Comparison of ENCODE assay signal across 15 cellular contexts in the genomic region with DNA sequence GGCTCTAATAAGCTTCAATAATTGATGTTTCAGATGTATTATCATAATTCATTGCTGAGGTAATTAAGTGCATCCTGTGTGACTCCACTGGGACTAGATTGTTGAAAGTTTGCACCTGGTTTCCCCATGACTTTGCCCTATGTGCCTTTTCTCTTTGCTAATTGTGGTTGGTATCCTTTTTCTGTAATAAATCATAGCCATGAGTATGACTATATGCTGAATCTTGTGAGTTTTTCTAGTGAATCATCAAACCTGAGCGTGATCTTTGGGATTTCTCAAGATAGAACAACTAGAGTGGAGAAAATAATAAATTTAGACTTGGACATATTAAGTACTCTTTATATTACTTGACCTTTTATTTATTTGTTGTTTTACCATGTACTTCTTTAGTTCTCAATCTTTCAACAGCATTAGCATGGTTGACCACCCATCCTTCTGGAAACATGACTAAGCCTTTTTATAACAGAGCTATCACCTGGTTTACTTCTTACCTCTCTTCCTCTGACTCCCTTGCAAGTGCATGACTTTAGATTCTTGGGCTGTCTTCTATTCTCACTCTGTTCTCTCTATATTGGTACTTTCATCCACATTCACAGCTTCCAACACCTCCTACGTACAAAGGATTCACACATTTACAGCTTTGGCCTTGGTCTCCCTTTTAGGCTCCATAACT.
DNase-seq lines count a peak whose midpoint lies in the region; ATAC-seq and TF ChIP-seq lines count a peak whose summit lies in the region.
"Had no signal": no experiment of that assay in that cellular context is flagged by ENCODE, and none has a peak within 500 bp of the region (broad histone marks: within the 10 kb centered on the region; RNA-seq: fewer than 3 reads in every experiment).

No MANE protein-coding gene starts in this region.

- no peak for TF ChIP-seq CTCF in astrocyte of the cerebellum (IDR thresholded peaks at IDR 0.05; ENCODE audit: low read depth, low read length, missing control alignments)
- no peak for TF ChIP-seq CTCF in fibroblast of villous mesenchyme (IDR thresholded peaks at IDR 0.05; ENCODE audit: insufficient read depth, low read depth, low read length)

- in situ Hi-C loops in astrocyte of the cerebellum (cut with HindIII; ENCODE audit: low sequenced_read_pairs): no loop called here

- H3K4me3 ChIP-seq in astrocyte of the cerebellum (ENCODE audit: low read depth, low read length) (no peak overlapping the region), fibroblast of villous mesenchyme (ENCODE audit: low read depth, low read length) (no peak overlapping the region)

- no peak for ATAC-seq in GM19452 (IDR thresholded peaks at IDR 0.05; ENCODE audit: unreplicated experiment)
- ATAC-seq: HCT116, T-cell had no signal

- DNase-seq in A172 (ENCODE audit: low spot score) (peak; percentile 95), HPDE6-E6E7 (ENCODE audit: extremely low spot score) (peak; percentile 26), astrocyte of the cerebellum (ENCODE audit: low read depth) (peak; percentile 34), fibroblast of villous mesenchyme (ENCODE audit: low read depth) (peak; percentile 63), NCI-H1694 (lab: John Stamatoyannopoulos, UW) (no peak), NCI-H2196 (lab: John Stamatoyannopoulos, UW; ENCODE audit: unreplicated experiment) (no peak), NCI-H526 (lab: John Stamatoyannopoulos, UW) (no peak)
- DNase-seq: 8988T; activated CD4-positive, CD25-positive, alpha-beta regulatory T cell; activated naive CD4-positive, alpha-beta T cell treated with anti-CD3 and anti-CD28 coated beads for 36 hours; cerebellar nuclear complex; NCI-H1105; T-cell had no signal

Comparison
In these comparisons a context has a peak if more than half of its experiments do, and no peak if none do; other contexts are left out.
1. DNase-seq: peak in A172 (single experiment), HPDE6-E6E7 (single experiment), astrocyte of the cerebellum (single experiment) and fibroblast of villous mesenchyme (single experiment); none in NCI-H1694 (single experiment), NCI-H2196 (single experiment) and NCI-H526 (0 of 2).